ENCODE assay signal across 35 cellular contexts in genomic region chr12:52354197-52354596, GRCh38. TPM values are rescaled to one million over a fixed set of nuclear protein-coding genes. Genes with fewer than 3 reads are reported as not detected.
DNase-seq lines count a peak whose midpoint lies in the region; TF ChIP-seq lines count a peak whose summit lies in the region.
"Had no signal": no experiment of that assay in that cellular context is flagged by ENCODE, and none has a peak within 500 bp of the region (broad histone marks: within the 10 kb centered on the region; RNA-seq: fewer than 3 reads in every experiment).

No MANE protein-coding gene starts in this region.

- H3K4me1 ChIP-seq in A673 (ENCODE audit: insufficient read depth, low read length, poor library complexity, severe bottlenecking) (peaks cover 11% of the 10 kb centered on the region), SJCRH30 (peaks cover 36% of the 10 kb centered on the region)
- H3K4me1 ChIP-seq: Caco-2 had no signal

- no TSS peak for BruUV-seq in A673 (replicated peaks; lab: Mats Ljungman, UMichigan)

- H3K27me3 ChIP-seq in A673 (replicated peaks; ENCODE audit: insufficient read depth, low read depth, low read length, poor library complexity) (no peaks in the 10 kb centered on the region), SJCRH30 (no peaks in the 10 kb centered on the region)
- H3K27me3 ChIP-seq: sigmoid colon had no signal

- CTCF ChIA-PET in A673 (lab: Charles Lee), result interaction anchor here (0.6 kb wide), 1 partner anchor 285 kb away, joined by 3 read pairs; no protein-coding TSS in a partner anchor

- H3K9me3 ChIP-seq in A673 (ENCODE audit: low read depth, low read length, poor library complexity, severe bottlenecking) (no peaks in the 10 kb centered on the region), SJCRH30 (replicated peaks) (no peaks in the 10 kb centered on the region)
- H3K9me3 ChIP-seq: Caco-2, esophagus squamous epithelium, gastroesophageal sphincter, prostate gland, sigmoid colon had no signal

- H3K36me3 ChIP-seq in A673 (ENCODE audit: insufficient read depth, low read length, poor library complexity, severe bottlenecking), result no peaks in the 10 kb centered on the region
- H3K36me3 ChIP-seq in SJCRH30, result no peaks in the 10 kb centered on the region
- H3K36me3 ChIP-seq: esophagus squamous epithelium, gastroesophageal sphincter, prostate gland, sigmoid colon had no signal

- DNase-seq in A673 (ENCODE audit: low spot score) (peak; percentile 63), DMS 273 treated with DMSO at 0.1 percent for 48 hours (lab: John Stamatoyannopoulos, UW) (peak; percentile 71), NCI-H2171 (lab: John Stamatoyannopoulos, UW) (peak; percentile 86), SJCRH30 (peak; percentile 37 to 62), AG20443 (ENCODE audit: low spot score) (no peak), NAMALWA (ENCODE audit: low spot score) (no peak), LoVo (ENCODE audit: low spot score) (no peak), SKM-1 (lab: John Stamatoyannopoulos, UW; ENCODE audit: unreplicated experiment) (no peak)
- DNase-seq: activated CD4-positive, alpha-beta T cell treated with anti-CD3 and anti-CD28 coated beads for 48 hours; activated CD8-positive, alpha-beta memory T cell treated with anti-CD3 and anti-CD28 coated beads for 24 hours; activated gamma-delta T cell; activated naive CD8-positive, alpha-beta T cell treated with anti-CD3 and anti-CD28 coated beads, Interleukin-2, amount 50 U/mL, for 24 hours; C1 segment of cervical spinal cord; dermis blood vessel endothelial cell; esophagus squamous epithelium; mesenchymal stem cell; NCI-H1092; NCI-H2107; NCI-H774; sigmoid colon; stimulated activated CD4-positive, alpha-beta T cell treated with anti-CD3 and anti-CD28 coated beads, Interleukin-15, amount 100 ng/mL, for 24 hours; stimulated activated naive CD4-positive, alpha-beta T cell treated with Interleukin-2 at 50 U/mL for 16 hours had no signal

- H3K4me3 ChIP-seq in A673 (ENCODE audit: low read depth, low read length, poor library complexity, severe bottlenecking), result no peak overlapping the region
- no peak overlapping the region for H3K4me3 ChIP-seq in SJCRH30
- H3K4me3 ChIP-seq: esophagus squamous epithelium, gastroesophageal sphincter, GM12878, GM23338, hepatocyte, prostate gland, sigmoid colon had no signal

- intact Hi-C loops in A673 (cut with micrococcal nuclease; ENCODE audit: unreplicated experiment), result no loop called here

- H3K27ac ChIP-seq in A673 (ENCODE audit: low read depth, low read length, poor library complexity, severe bottlenecking) (no peak overlapping the region), SJCRH30 (no peak overlapping the region)
- H3K27ac ChIP-seq: esophagus squamous epithelium, gastroesophageal sphincter, hepatocyte, prostate gland, sigmoid colon, VCaP had no signal

- TF ChIP-seq CTCF in A673 (conservative IDR thresholded peaks at IDR 0.05; ENCODE audit: low read depth, low read length), result no peak

- POLR2A ChIA-PET in A673 (lab: Charles Lee; ENCODE audit: low non-redundant PET), result no interaction called here

RNA-seq across cellular contexts. Expression of gene KRT85, which starts 13.1 kb away (rescaled TPM):
- total RNA-seq in A673 (2021), result not detected in 2 replicates
- total RNA-seq in SJCRH30 (2014; rRNA removed; shearing (Covaris generic)), result not detected in 2 replicates
- total RNA-seq: Caco-2, dermis blood vessel endothelial cell, esophagus squamous epithelium, gastroesophageal sphincter, GM23338, hepatocyte, LHCN-M2, OCI-LY7, prostate gland, Right ventricle myocardium inferior, sigmoid colon, temporal lobe, urinary bladder had no signal

RNA-seq across cellular contexts. Expression of gene KRT84, which starts 31.3 kb away (rescaled TPM):
- not detected in 2 replicates for total RNA-seq in A673 (2021)
- not detected in 2 replicates for total RNA-seq in SJCRH30 (2014; rRNA removed; shearing (Covaris generic))
- total RNA-seq: Caco-2, Daoy, dermis blood vessel endothelial cell, gastroesophageal sphincter, GM12878, GM23338, hepatocyte, LHCN-M2, OCI-LY7, prostate gland, Right ventricle myocardium inferior, sigmoid colon, temporal lobe, urinary bladder had no signal

RNA-seq across cellular contexts. Expression of gene KRT83, which starts 33.0 kb away (rescaled TPM):
- not detected in 2 replicates for total RNA-seq in A673 (2021)
- total RNA-seq in SJCRH30 (2014; rRNA removed; shearing (Covaris generic)), result not detected in 2 replicates
- total RNA-seq: Caco-2, Daoy, dermis blood vessel endothelial cell, esophagus squamous epithelium, gastroesophageal sphincter, GM12878, GM23338, hepatocyte, LHCN-M2, OCI-LY7, Right ventricle myocardium inferior, sigmoid colon, temporal lobe, urinary bladder had no signal

RNA-seq across cellular contexts. Expression of gene KRT82, which starts 51.9 kb away (rescaled TPM):
- not detected in 2 replicates for total RNA-seq in A673 (2021)
- total RNA-seq in SJCRH30 (2014; rRNA removed; shearing (Covaris generic)), result not detected in 2 replicates
- total RNA-seq: Caco-2, Daoy, dermis blood vessel endothelial cell, esophagus squamous epithelium, gastroesophageal sphincter, GM12878, GM23338, hepatocyte, LHCN-M2, OCI-LY7, prostate gland, Right ventricle myocardium inferior, sigmoid colon, temporal lobe, urinary bladder had no signal

Comparison
In these comparisons a context has a peak if more than half of its experiments do, and no peak if none do; other contexts are left out.
1. DNase-seq: peak in A673 (single experiment), DMS 273 treated with DMSO at 0.1 percent for 48 hours (single experiment), NCI-H2171 (single experiment) and SJCRH30 (2 of 2); none in AG20443 (single experiment), NAMALWA (single experiment), LoVo (single experiment) and SKM-1 (single experiment).